In the genomic region with DNA sequence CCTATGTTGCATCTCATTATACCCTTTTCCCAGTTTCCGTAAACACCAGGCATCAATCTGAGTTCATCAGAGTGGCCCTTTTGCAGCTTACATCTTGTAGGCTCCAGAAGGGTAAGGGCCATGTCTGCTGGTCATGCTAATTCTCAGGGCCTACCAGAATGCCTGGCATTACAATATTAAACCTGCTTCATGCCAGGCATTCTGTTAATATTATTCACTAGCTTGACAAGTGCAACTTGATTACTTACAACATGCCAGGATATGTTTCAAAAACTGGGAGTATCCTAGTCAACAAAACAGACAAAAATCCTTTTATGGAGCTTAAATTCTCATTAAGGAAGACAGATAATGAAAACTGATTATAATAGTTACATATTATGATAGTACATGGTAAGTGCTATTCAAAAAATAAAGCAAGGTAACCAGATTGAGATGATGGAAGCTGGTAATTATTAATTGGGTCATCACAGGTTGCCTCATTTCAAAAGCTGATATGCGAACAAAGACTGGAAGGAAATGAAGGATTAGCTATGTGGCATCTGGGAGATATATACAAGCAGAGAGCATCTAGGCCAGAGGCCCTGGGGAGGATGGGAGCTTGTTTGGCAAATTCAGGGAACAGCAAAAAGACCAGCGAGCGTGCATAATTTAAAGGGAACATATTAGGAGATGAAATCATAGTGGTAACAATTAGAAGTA, we compare ENCODE assay signal across 31 cellular contexts.
"Had no signal": no experiment of that assay in that cellular context is flagged by ENCODE, and none has a peak within 500 bp of the region (broad histone marks: within the 10 kb centered on the region; RNA-seq: fewer than 3 reads in every experiment).

No MANE protein-coding gene starts in this region.

- H3K27ac ChIP-seq: ascending aorta, breast epithelium, esophagus squamous epithelium, gastroesophageal sphincter, WERI-Rb-1 had no signal

- H3K9me3 ChIP-seq: ascending aorta, breast epithelium, esophagus squamous epithelium, gastroesophageal sphincter had no signal

- H3K4me1 ChIP-seq: ascending aorta, breast epithelium, esophagus squamous epithelium, gastroesophageal sphincter had no signal

- H3K27me3 ChIP-seq: ascending aorta, breast epithelium, esophagus squamous epithelium, gastroesophageal sphincter had no signal

- ATAC-seq: activated CD4-positive, CD25-positive, alpha-beta regulatory T cell treated with anti-CD3 and anti-CD28 coated beads, Interleukin-2, amount 50 U/mL, for 24 hours; activated CD8-positive, alpha-beta memory T cell treated with anti-CD3 and anti-CD28 coated beads, Interleukin-2, amount 10 ng/mL, durations not matched to agents 7 days and 5 days; activated CD8-positive, alpha-beta T cell treated with anti-CD3 and anti-CD28 coated beads, Interleukin-2, amount 10 ng/mL, durations not matched to agents 7 days and 5 days; activated naive CD4-positive, alpha-beta T cell treated with anti-CD3 and anti-CD28 coated beads, Interleukin-2, amount 50 U/mL, for 72 hours; activated T-cell treated with anti-CD3 and anti-CD28 coated beads, Interleukin-2, amount 50 U/mL, for 72 hours; effector memory CD8-positive, alpha-beta T cell; gastroesophageal sphincter; T-helper 17 cell had no signal

- FAIRE-seq: colon had no signal

- H3K36me3 ChIP-seq: ascending aorta, breast epithelium, esophagus squamous epithelium, gastroesophageal sphincter, WERI-Rb-1 had no signal

- DNase-seq: activated B cell treated with CpG ODN at 0.5 μM for 24 hours; activated CD4-positive, alpha-beta memory T cell treated with anti-CD3 and anti-CD28 coated beads for 36 hours; activated CD4-positive, alpha-beta T cell treated with anti-CD3 and anti-CD28 coated beads for 48 hours; activated CD4-positive, alpha-beta T cell treated with anti-CD3 and anti-CD28 coated beads, Interleukin-2, amount 50 U/mL, for 1 hour; activated CD8-positive, alpha-beta memory T cell treated with anti-CD3 and anti-CD28 coated beads, Interleukin-2, amount 10 ng/mL, durations not matched to agents 7 days and 5 days; activated CD8-positive, alpha-beta memory T cell treated with anti-CD3 and anti-CD28 coated beads, Interleukin-2, amount 50 U/mL, for 4 hours; activated CD8-positive, alpha-beta T cell treated with anti-CD3 and anti-CD28 coated beads, Interleukin-2, amount 10 ng/mL, durations not matched to agents 7 days and 5 days; activated gamma-delta T cell; activated naive CD4-positive, alpha-beta T cell; activated naive CD4-positive, alpha-beta T cell treated with anti-CD3 and anti-CD28 coated beads, Interleukin-2, amount 10 ng/mL, durations not matched to agents 7 days and 5 days; activated naive CD8-positive, alpha-beta T cell treated with anti-CD3 and anti-CD28 coated beads, Interleukin-2, amount 10 ng/mL, durations not matched to agents 7 days and 5 days; activated T-cell treated with anti-CD3 and anti-CD28 coated beads, Interleukin-2, amount 50 U/mL, for 24 hours; activated T-cell treated with anti-CD3 and anti-CD28 coated beads, Interleukin-2, amount 50 U/mL, for 72 hours; cortex of kidney; dermis blood vessel endothelial cell; effector CD4-positive, alpha-beta T cell; effector memory CD8-positive, alpha-beta T cell; erythroblast; esophagus squamous epithelium; foreskin melanocyte; hippocampal formation; T-helper 1 cell; T-helper 17 cell; T1000; WERI-Rb-1 had no signal

- H3K4me3 ChIP-seq: ascending aorta, breast epithelium, esophagus squamous epithelium, gastroesophageal sphincter had no signal
